Comparison of ENCODE assay signal across 9 cellular contexts in genomic region chr6:44219053-44219814, GRCh38. TPM values are rescaled to one million over a fixed set of nuclear protein-coding genes. Genes with fewer than 3 reads are reported as not detected.
DNase-seq lines count a peak whose midpoint lies in the region; ATAC-seq and TF ChIP-seq lines count a peak whose summit lies in the region.
"Had no signal": no experiment of that assay in that cellular context is flagged by ENCODE, and none has a peak within 500 bp of the region (broad histone marks: within the 10 kb centered on the region; RNA-seq: fewer than 3 reads in every experiment).

No MANE protein-coding gene starts in this region.

- DNase-seq in AG08396 (ENCODE audit: low spot score) (peak; percentile 74), NCI-H2196 treated with DMSO at 0.1 percent for 48 hours (lab: John Stamatoyannopoulos, UW; ENCODE audit: unreplicated experiment) (peak; percentile 39), left cardiac atrium (peak; percentile 91), NCI-H1694 treated with DMSO at 0.1 percent for 48 hours (lab: John Stamatoyannopoulos, UW) (no peak)

- H3K27ac ChIP-seq in adipose tissue (ENCODE audit: low read depth, low read length): peak overlapping the region; percentile 52
- peak overlapping the region; percentile 34 for H3K27ac ChIP-seq in parathyroid adenoma

- H3K4me3 ChIP-seq in GM12875 (ENCODE audit: low read depth, low read length) (peak overlapping the region; percentile 22), parathyroid adenoma (ENCODE audit: low read depth, low read length) (peak overlapping the region; percentile 80)

- no peaks in the 10 kb centered on the region for H3K79me2 ChIP-seq in parathyroid adenoma

- no peaks in the 10 kb centered on the region for H3K9me3 ChIP-seq in parathyroid adenoma (ENCODE audit: control insufficient read depth, low read length)

- peaks cover 14% of the 10 kb centered on the region for H3K4me1 ChIP-seq in parathyroid adenoma

- intact Hi-C loops in left cardiac atrium (cut with DNase I): loop anchor here in 1 of 2 donors (5.0 kb wide), 1 partner anchor 47 kb away; no protein-coding TSS in a partner anchor

- H3K9ac ChIP-seq in parathyroid adenoma: no peak overlapping the region

- H2AFZ ChIP-seq in parathyroid adenoma: peak overlapping the region; percentile 94

- TF ChIP-seq CTCF in GM12875 (IDR thresholded peaks at IDR 0.05; ENCODE audit: borderline replicate concordance, insufficient read depth, low read depth, low read length) (no peak), parathyroid adenoma (IDR thresholded peaks at IDR 0.05) (no peak)

- WGBS in adipose tissue, 3 donors: 1 to 2% (median 2%) methylated on average over 35 to 45 of the region's 45 CpGs

- no peaks in the 10 kb centered on the region for H3K36me3 ChIP-seq in parathyroid adenoma (ENCODE audit: control insufficient read depth, insufficient read depth, low read length)

- no peaks in the 10 kb centered on the region for H3K27me3 ChIP-seq in parathyroid adenoma (ENCODE audit: control insufficient read depth, insufficient read depth, low read length)

- H3K4me2 ChIP-seq in parathyroid adenoma (ENCODE audit: low read length): peak overlapping the region; percentile 97

- ATAC-seq in HG02763 (IDR thresholded peaks at IDR 0.05; ENCODE audit: unreplicated experiment): peak; percentile 52
- peak; percentile 68 to 81 for ATAC-seq in left cardiac atrium

RNA-seq across cellular contexts. Expression of gene MYMX, which starts 2.5 kb away (rescaled TPM):
- 10 to 100 TPM in 1 of 3 donors, 1 to 10 TPM in 2; 1.2 to 20.5 (median 2.1) TPM for polyA plus RNA-seq in adipose tissue
- total RNA-seq in left cardiac atrium: 1 to 10 TPM; 2.4 to 3.8 TPM
- total RNA-seq: SK-MEL-5 had no signal

RNA-seq across cellular contexts. Expression of gene SLC29A1, which starts 4.2 kb away (rescaled TPM):
- 100 to 1,000 TPM in 1 of 3 donors, 10 to 100 TPM in 2; 50.7 to 253 (median 57.6) TPM for polyA plus RNA-seq in adipose tissue
- total RNA-seq in left cardiac atrium: 100 to 1,000 TPM; 115 to 130 TPM

RNA-seq across cellular contexts. Expression of gene HSP90AB1, which starts 27.7 kb away (rescaled TPM):
- 100 to 1,000 TPM; 452 to 676 (median 667) TPM for polyA plus RNA-seq in adipose tissue
- total RNA-seq in left cardiac atrium: 100 to 1,000 TPM; 657 to 662 TPM

RNA-seq across cellular contexts. Expression of gene SLC35B2, which starts 38.1 kb away (rescaled TPM):
- 10 to 100 TPM; 12.5 to 27.8 (median 26.7) TPM for polyA plus RNA-seq in adipose tissue
- total RNA-seq in left cardiac atrium: 10 to 100 TPM; 23.3 to 29.9 TPM

RNA-seq across cellular contexts. Expression of gene NFKBIE, which starts 46.1 kb away (rescaled TPM):
- polyA plus RNA-seq in adipose tissue: 1 to 10 TPM; 3.1 to 9.8 (median 4.9) TPM
- total RNA-seq in left cardiac atrium: 1 to 10 TPM; 3.8 to 5.8 TPM
